ENCODE assay signal across 8 cellular contexts in the genomic region with DNA sequence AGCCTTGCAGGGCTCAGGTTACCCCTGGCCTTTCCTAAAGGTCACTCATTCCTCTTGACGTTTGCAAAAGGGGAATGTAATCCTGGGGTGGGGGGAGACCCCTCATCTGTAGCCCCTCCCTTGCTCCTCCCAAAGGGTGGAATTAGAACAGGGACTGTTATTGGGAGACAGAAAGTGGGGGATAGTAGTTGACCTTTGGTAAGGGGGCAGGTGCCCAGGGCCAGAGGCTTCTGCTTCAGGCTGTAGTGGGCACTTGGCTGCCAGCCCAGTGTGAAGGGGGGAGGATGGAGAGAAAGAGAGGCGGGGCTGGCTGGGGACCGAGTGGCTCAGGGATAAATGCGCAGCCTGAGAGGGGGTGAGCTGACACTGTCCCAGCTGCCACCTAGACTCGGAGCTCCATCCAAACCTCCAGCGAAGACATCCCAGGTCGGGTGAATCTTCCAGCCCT. TPM values are rescaled to one million over a fixed set of nuclear protein-coding genes. Genes with fewer than 3 reads are reported as not detected.
DNase-seq lines count a peak whose midpoint lies in the region; ATAC-seq and TF ChIP-seq lines count a peak whose summit lies in the region.

Gene ENO3, plus strand, starts transcription at position 363 of the 448 bp plus-strand sequence. CDS start 711 bp downstream, outside the sequence.

- no peaks in the 10 kb centered on the region for H3K9me3 Mint-ChIP-seq in osteocyte (ENCODE audit: unreplicated experiment)

- H3K36me3 ChIP-seq in RWPE2 (ENCODE audit: low read depth) (peaks cover 22% of the 10 kb centered on the region), esophagus muscularis mucosa (peaks cover 0 to 18% (median 10%) of the 10 kb centered on the region in 4 donors)

- H3K9me3 ChIP-seq in RWPE2 (ENCODE audit: severe bottlenecking) = no peaks in the 10 kb centered on the region
- H3K9me3 ChIP-seq in esophagus muscularis mucosa = peaks cover 0 to 2% (median 0%) of the 10 kb centered on the region in 4 donors

- peak within 1 kb of the TSS; percentile 99 for H3K27ac ChIP-seq in RWPE2 (ENCODE audit: poor library complexity, severe bottlenecking)
- H3K27ac ChIP-seq in esophagus muscularis mucosa (replicated peaks in 1 of 4) = peak within 1 kb of the TSS; percentile 94 to 100 (median 98)

- H3K27me3 Mint-ChIP-seq in osteocyte (ENCODE audit: unreplicated experiment) = no peaks in the 10 kb centered on the region

- ATAC-seq in RWPE2 (ENCODE audit: low read depth) = no peak
- no peak for ATAC-seq in esophagus mucosa

- intact Hi-C loops in esophagus muscularis mucosa (cut with DNase I) = no loop called here

- peak within 1 kb of the TSS; percentile 76 for H3K27ac Mint-ChIP-seq in osteocyte (ENCODE audit: unreplicated experiment)

- TF ChIP-seq EP300 in esophagus muscularis mucosa (IDR thresholded peaks at IDR 0.05) = no peak

- H3K4me3 Mint-ChIP-seq in osteocyte (ENCODE audit: unreplicated experiment) = peak within 1 kb of the TSS; percentile 65

- whole genome bisulfite sequencing in esophagus muscularis mucosa = 46% methylated on average over 5 of the region's 7 CpGs

- H3K4me1 ChIP-seq in RWPE2 (ENCODE audit: insufficient read depth, poor library complexity, severe bottlenecking) (peaks cover 12% of the 10 kb centered on the region), esophagus muscularis mucosa (peaks cover 30 to 48% (median 44%) of the 10 kb centered on the region in 4 donors)

- peak within 1 kb of the TSS; percentile 88 for H3K4me3 ChIP-seq in RWPE2 (ENCODE audit: severe bottlenecking)
- H3K4me3 ChIP-seq in esophagus muscularis mucosa = peak within 1 kb of the TSS; percentile 87 to 100 (median 100)

- DNase-seq in NCI-H2227 (lab: John Stamatoyannopoulos, UW; ENCODE audit: unreplicated experiment) (peak; percentile 34), NCI-H2227 treated with DMSO at 0.1 percent for 48 hours (lab: John Stamatoyannopoulos, UW) (no peak), RWPE2 (ENCODE audit: low spot score) (no peak), esophagus muscularis mucosa (ENCODE audit: extremely low spot score) (no peak), osteocyte (ENCODE audit: extremely low spot score, unreplicated experiment) (no peak), DMS153 (lab: John Stamatoyannopoulos, UW) (no peak), hippocampal formation (lab: John Stamatoyannopoulos, UW) (no peak)

- no peak for TF ChIP-seq POLR2A in esophagus muscularis mucosa (IDR thresholded peaks at IDR 0.05; ENCODE audit: low read depth)

- TF ChIP-seq CTCF in RWPE2 (IDR thresholded peaks at IDR 0.05; ENCODE audit: poor library complexity, severe bottlenecking) (no peak), esophagus muscularis mucosa (IDR thresholded peaks at IDR 0.05) (no peak), osteocyte (IDR thresholded peaks at IDR 0.05) (no peak)

- peaks cover 5% of the 10 kb centered on the region for H3K36me3 Mint-ChIP-seq in osteocyte (ENCODE audit: unreplicated experiment)

- no peaks in the 10 kb centered on the region for H3K27me3 ChIP-seq in RWPE2 (ENCODE audit: insufficient read depth, poor library complexity, severe bottlenecking)
- no peaks in the 10 kb centered on the region for H3K27me3 ChIP-seq in esophagus muscularis mucosa

- H3K4me1 Mint-ChIP-seq in osteocyte (ENCODE audit: unreplicated experiment) = peaks cover 40% of the 10 kb centered on the region

RNA-seq across cellular contexts. Expression of gene ENO3, which starts in this region (rescaled TPM):
- 1 to 10 TPM; 1.2 to 7.2 (median 2.1) TPM for total RNA-seq in esophagus muscularis mucosa
- 9.4 and 9.5 TPM in 2 replicates for total RNA-seq in osteocyte
- total RNA-seq in esophagus mucosa = 1.5 TPM
